1 cellular context compared by ENCODE assay signal in genomic region chr2:38376683-38377500, GRCh38.
TF ChIP-seq lines count a peak whose summit lies in the region.

TSS of gene ATL2 (minus strand) at chr2:38377273. CDS start at chr2:38377260, 13 bp downstream.

TF ChIP-seq in GM12878, 131 proteins besides CTCF, POLR2A, EP300 and RAD21 (continued from another document and continues in another):
- TF ChIP-seq E2F4 (IDR thresholded peaks at IDR 0.05; ENCODE audit: low read depth, low read length): peak; percentile 22; the same call in 1 of the 2 replicates
- TF ChIP-seq RCOR1 (conservative IDR thresholded peaks at IDR 0.05; ENCODE audit: low read depth, low read length): no peak
- 0 out of 2 replicates have a peak, but pooled peaks have one; percentile 10 for TF ChIP-seq POLR2AphosphoS2 (IDR thresholded peaks at IDR 0.05; ENCODE audit: low read depth, low read length)
- peak; percentile 19; the same call in 1 of the 2 replicates for TF ChIP-seq MXI1 (IDR thresholded peaks at IDR 0.05; ENCODE audit: low read depth, low read length)
- TF ChIP-seq ZNF207 (IDR thresholded peaks at IDR 0.05; ENCODE audit: borderline replicate concordance): peak; percentile 32; the same call in 1 of the 2 replicates
- TF ChIP-seq EGR1 (IDR thresholded peaks at IDR 0.05; ENCODE audit: borderline replicate concordance in 1 of 2, low read depth in 2 of 2, low read length in 2 of 2): peak in 1 of 2 experiments; percentile 65; a peak in 2 of 3 replicates
- TF ChIP-seq CREM (IDR thresholded peaks at IDR 0.05; ENCODE audit: low read depth): peak; percentile 92
- peak; percentile 46; the same call in 1 of the 3 replicates for TF ChIP-seq POU2F2 (IDR thresholded peaks at IDR 0.05; ENCODE audit: borderline replicate concordance, low read depth, low read length)
- no peak for TF ChIP-seq NFIC (IDR thresholded peaks at IDR 0.05; ENCODE audit: low read depth, low read length)
- TF ChIP-seq ZNF217 (IDR thresholded peaks at IDR 0.05): peak; percentile 81
- 0 out of 2 replicates have a peak, but pooled peaks have one; percentile 21 for TF ChIP-seq TBL1XR1 (IDR thresholded peaks at IDR 0.05; ENCODE audit: low read depth, low read length)
- no peak for TF ChIP-seq MTA3 (IDR thresholded peaks at IDR 0.05; ENCODE audit: borderline replicate concordance, low read length)
- TF ChIP-seq NFXL1 (IDR thresholded peaks at IDR 0.05; ENCODE audit: borderline replicate concordance): no peak
- no peak for TF ChIP-seq IRF5 (IDR thresholded peaks at IDR 0.05; ENCODE audit: borderline replicate concordance)
- TF ChIP-seq IKZF1 (conservative IDR thresholded peaks at IDR 0.05): peak; percentile 76
- TF ChIP-seq RB1 (IDR thresholded peaks at IDR 0.05; ENCODE audit: borderline replicate concordance): peak; percentile 56; the same call in 1 of the 2 replicates
- no peak for TF ChIP-seq GABPA (IDR thresholded peaks at IDR 0.05; ENCODE audit: low read depth)
- TF ChIP-seq REST (IDR thresholded peaks at IDR 0.05; ENCODE audit: low read depth, low read length): 0 out of 2 replicates have a peak, but pooled peaks have one; percentile 7
- TF ChIP-seq MLLT1 (IDR thresholded peaks at IDR 0.05): peak; percentile 91
- TF ChIP-seq ELK1 (IDR thresholded peaks at IDR 0.05; ENCODE audit: low read depth, low read length): no peak
- peak; percentile 87 for TF ChIP-seq NR2F1 (conservative IDR thresholded peaks at IDR 0.05)
- TF ChIP-seq RELB (IDR thresholded peaks at IDR 0.05; ENCODE audit: low read depth): peak; percentile 94
- TF ChIP-seq PBX3 (IDR thresholded peaks at IDR 0.05; ENCODE audit: insufficient replicate concordance, low read depth, low read length): no peak
- TF ChIP-seq YBX1 (IDR thresholded peaks at IDR 0.05): no peak
- TF ChIP-seq NFYA (IDR thresholded peaks at IDR 0.05; ENCODE audit: borderline replicate concordance, low read depth, low read length): no peak
- 0 out of 2 replicates have a peak, but pooled peaks have one; percentile 4 for TF ChIP-seq SMC3 (IDR thresholded peaks at IDR 0.05; ENCODE audit: borderline replicate concordance, low read length)
- peak; percentile 77; the same call in 1 of the 2 replicates for TF ChIP-seq CBFB (IDR thresholded peaks at IDR 0.05; ENCODE audit: low read depth)
- TF ChIP-seq SRF (IDR thresholded peaks at IDR 0.05; ENCODE audit: low read depth in 2 of 2, low read length in 2 of 2): 0 out of 4 replicates have a peak, but pooled peaks of 1 of the 2 experiments have one; percentile 34
- no peak for TF ChIP-seq SPI1 (IDR thresholded peaks at IDR 0.05; ENCODE audit: borderline replicate concordance, insufficient read depth, low read depth, low read length)
- peak; percentile 60 for TF ChIP-seq KLF5 (IDR thresholded peaks at IDR 0.05; ENCODE audit: partially characterized antibody)
- peak; percentile 31 for TF ChIP-seq MEF2B (IDR thresholded peaks at IDR 0.05; ENCODE audit: partially characterized antibody, poor library complexity, severe bottlenecking)
- TF ChIP-seq PAX8 (IDR thresholded peaks at IDR 0.05): no peak
- peak; percentile 91 for TF ChIP-seq DPF2 (IDR thresholded peaks at IDR 0.05)
- no peak for TF ChIP-seq SMAD1 (IDR thresholded peaks at IDR 0.05; ENCODE audit: low read depth, partially characterized antibody)
- no peak for TF ChIP-seq CEBPB (IDR thresholded peaks at IDR 0.05; ENCODE audit: borderline replicate concordance in 1 of 2, low read depth in 2 of 2, low read length in 2 of 2)
- TF ChIP-seq RUNX3 (IDR thresholded peaks at IDR 0.05; ENCODE audit: low read length): peak; percentile 67; the same call in 1 of the 2 replicates
- no peak for TF ChIP-seq FOS (IDR thresholded peaks at IDR 0.05; ENCODE audit: borderline replicate concordance, extremely low read depth, insufficient read length)
- TF ChIP-seq HDGF (IDR thresholded peaks at IDR 0.05): no peak
- TF ChIP-seq IKZF2 (IDR thresholded peaks at IDR 0.05): no peak
- TF ChIP-seq BHLHE40 (IDR thresholded peaks at IDR 0.05; ENCODE audit: borderline replicate concordance in 1 of 2, low read depth in 2 of 2, low read length in 1 of 2): peak; percentile 49 to 59; a peak in 3 of 4 replicates
- no peak for TF ChIP-seq IRF3 (IDR thresholded peaks at IDR 0.05)
- TF ChIP-seq STAT3 (IDR thresholded peaks at IDR 0.05; ENCODE audit: low read depth, low read length): no peak
- TF ChIP-seq ZBTB11 (CRISPR knock-in tag; IDR thresholded peaks at IDR 0.05): no peak
- peak; percentile 64 for TF ChIP-seq ZSCAN29 (IDR thresholded peaks at IDR 0.05)
- TF ChIP-seq KAT2A (conservative IDR thresholded peaks at IDR 0.05; ENCODE audit: control insufficient read depth, low read depth, low read length): no peak
- no peak; the same call in 1 of the 2 replicates for TF ChIP-seq NR2C1 (IDR thresholded peaks at IDR 0.05)
- TF ChIP-seq ZNF274 (IDR thresholded peaks at IDR 0.05; ENCODE audit: insufficient read depth, insufficient read length): no peak
- TF ChIP-seq TAF1 (IDR thresholded peaks at IDR 0.05; ENCODE audit: borderline replicate concordance, low read depth, low read length): peak; percentile 78; the same call in 1 of the 2 replicates
- TF ChIP-seq SMAD5 (IDR thresholded peaks at IDR 0.05; ENCODE audit: low read depth): no peak
- TF ChIP-seq CHD4 (IDR thresholded peaks at IDR 0.05): no peak
- TF ChIP-seq POLR2AphosphoS5 (IDR thresholded peaks at IDR 0.05; ENCODE audit: low read length): peak; percentile 82; the same call in 1 of the 2 replicates
- peak; percentile 97 for TF ChIP-seq NBN (IDR thresholded peaks at IDR 0.05)
